ENCODE assay signal across 8 cellular contexts in genomic region chr19:4909897-4910593, GRCh38. TPM values are rescaled to one million over a fixed set of nuclear protein-coding genes. Genes with fewer than 3 reads are reported as not detected.
A peak's percentile ranks its signal among the peaks of the same experiment; 100 is the strongest.
DNase-seq lines count a peak whose midpoint lies in the region; ATAC-seq, FAIRE-seq and TF ChIP-seq lines count a peak whose summit lies in the region.

No MANE protein-coding gene starts in this region.

- DNase-seq in GDM1 (lab: John Stamatoyannopoulos, UW) (peak; percentile 92), NCI-H1436 (lab: John Stamatoyannopoulos, UW) (peak; percentile 94), cardiac muscle cell (ENCODE audit: low read depth in 1 of 2, low spot score in 1 of 2) (peak; percentile 91 to 96), pancreas (peak; percentile 84 to 95 (median 88))
- DNase-seq in activated naive CD8-positive, alpha-beta T cell treated with anti-CD3 and anti-CD28 coated beads, Interleukin-2, amount 10 ng/mL, durations not matched to agents 7 days and 5 days, result peak; percentile 98

- peak overlapping the region; percentile 76 for H3K27ac Mint-ChIP-seq in activated naive CD8-positive, alpha-beta T cell treated with anti-CD3 and anti-CD28 coated beads, Interleukin-2, amount 10 ng/mL, durations not matched to agents 7 days and 5 days

- 0 to 1% methylated on average over 40 to 85 of the region's 85 CpGs for WGBS in pancreas, 2 donors
- under 1% methylated on average over 85 of the region's 85 CpGs for WGBS in thymus

- H3K79me2 ChIP-seq in SU-DHL-6 (ENCODE audit: insufficient read depth, low read length), result peaks cover 49% of the 10 kb centered on the region

- H3K36me3 Mint-ChIP-seq in activated naive CD8-positive, alpha-beta T cell treated with anti-CD3 and anti-CD28 coated beads, Interleukin-2, amount 10 ng/mL, durations not matched to agents 7 days and 5 days, result peaks cover 25% of the 10 kb centered on the region

- peak overlapping the region; percentile 93 for H3K9ac ChIP-seq in SU-DHL-6 (ENCODE audit: low read length)

- H3K4me1 Mint-ChIP-seq in activated naive CD8-positive, alpha-beta T cell treated with anti-CD3 and anti-CD28 coated beads, Interleukin-2, amount 10 ng/mL, durations not matched to agents 7 days and 5 days, result peaks cover 37% of the 10 kb centered on the region

- peak overlapping the region; percentile 94 for H3K4me3 ChIP-seq in SU-DHL-6 (ENCODE audit: insufficient read depth, low read length, poor library complexity, severe bottlenecking)
- H3K4me3 ChIP-seq in cardiac muscle cell, result peak overlapping the region; percentile 52
- peak overlapping the region; percentile 44 to 72 (median 53) for H3K4me3 ChIP-seq in pancreas
- peak overlapping the region; percentile 82 for H3K4me3 ChIP-seq in thymus (ENCODE audit: low read length)

- peaks cover 3% of the 10 kb centered on the region for H3K4me1 ChIP-seq in cardiac muscle cell (ENCODE audit: low read depth)
- peaks cover 0 to 11% (median 9%) of the 10 kb centered on the region in 3 donors for H3K4me1 ChIP-seq in pancreas
- H3K4me1 ChIP-seq in thymus (ENCODE audit: control insufficient read depth, insufficient read depth, low read length), result peaks cover 37% of the 10 kb centered on the region

- ATAC-seq in HG02642 (IDR thresholded peaks at IDR 0.05; ENCODE audit: poor library complexity, unreplicated experiment) (peak; percentile 83), pancreas (peak; percentile 93 to 98 (median 96))
- peak; percentile 79 for ATAC-seq in activated naive CD8-positive, alpha-beta T cell treated with anti-CD3 and anti-CD28 coated beads, Interleukin-2, amount 10 ng/mL, durations not matched to agents 7 days and 5 days (ENCODE audit: low read depth)

- H3K27me3 Mint-ChIP-seq in activated naive CD8-positive, alpha-beta T cell treated with anti-CD3 and anti-CD28 coated beads, Interleukin-2, amount 10 ng/mL, durations not matched to agents 7 days and 5 days, result no peaks in the 10 kb centered on the region

- peak overlapping the region; percentile 82 for H3K4me3 Mint-ChIP-seq in activated naive CD8-positive, alpha-beta T cell treated with anti-CD3 and anti-CD28 coated beads, Interleukin-2, amount 10 ng/mL, durations not matched to agents 7 days and 5 days

- H3K27me3 ChIP-seq in SU-DHL-6 (ENCODE audit: low read length) (no peaks in the 10 kb centered on the region), cardiac muscle cell (no peaks in the 10 kb centered on the region), pancreas (no peaks in the 10 kb centered on the region), thymus (ENCODE audit: control insufficient read depth, insufficient read depth) (no peaks in the 10 kb centered on the region)

- peaks cover 25% of the 10 kb centered on the region for H3F3A ChIP-seq in SU-DHL-6 (ENCODE audit: insufficient read depth)

- TF ChIP-seq CTCF in SU-DHL-6 (IDR thresholded peaks at IDR 0.05; ENCODE audit: insufficient read depth, low read length, poor library complexity, severe bottlenecking) (no peak), cardiac muscle cell (IDR thresholded peaks at IDR 0.05; ENCODE audit: low read depth, low read length) (no peak), pancreas (IDR thresholded peaks at IDR 0.05) (no peak)

- no peak for FAIRE-seq in pancreas (lab: Jason Lieb, UNC)

- POLR2A ChIA-PET in activated naive CD8-positive, alpha-beta T cell treated with anti-CD3 and anti-CD28 coated beads, Interleukin-2, amount 10 ng/mL, durations not matched to agents 7 days and 5 days (lab: Charles Lee), result interaction anchor here (3.3 kb wide), 1 partner anchor 185 kb away, joined by 7 read pairs; the partner anchor contains the start of gene DPP9

- H3K4me2 ChIP-seq in SU-DHL-6 (ENCODE audit: low read depth, low read length, poor library complexity, severe bottlenecking), result peak overlapping the region; percentile 99

- intact Hi-C loops in pancreas (cut with DNase I), result loop anchor here in 1 of 3 donors (5.0 kb wide), 2 partner anchors 38 to 98 kb away; no protein-coding TSS in a partner anchor

- no peaks in the 10 kb centered on the region for H3K9me3 ChIP-seq in SU-DHL-6 (ENCODE audit: insufficient read depth, low read length)
- no peaks in the 10 kb centered on the region for H3K9me3 ChIP-seq in cardiac muscle cell (ENCODE audit: low read depth)
- no peaks in the 10 kb centered on the region for H3K9me3 ChIP-seq in pancreas
- H3K9me3 ChIP-seq in thymus (ENCODE audit: control insufficient read depth), result no peaks in the 10 kb centered on the region

- H2AFZ ChIP-seq in SU-DHL-6 (ENCODE audit: low read depth, low read length, severe bottlenecking), result peak overlapping the region; percentile 80

- peaks cover 13% of the 10 kb centered on the region; the same call in 1 of the 2 replicates for H3K36me3 ChIP-seq in SU-DHL-6 (ENCODE audit: low read length)
- no peaks in the 10 kb centered on the region for H3K36me3 ChIP-seq in cardiac muscle cell
- H3K36me3 ChIP-seq in pancreas, result no peaks in the 10 kb centered on the region
- H3K36me3 ChIP-seq in thymus (ENCODE audit: control insufficient read depth, insufficient read depth), result peaks cover 9% of the 10 kb centered on the region

- H3K27ac ChIP-seq in SU-DHL-6 (ENCODE audit: low read depth, low read length), result peak overlapping the region; percentile 78
- no peak overlapping the region for H3K27ac ChIP-seq in cardiac muscle cell
- H3K27ac ChIP-seq in pancreas, result no peak overlapping the region
- H3K27ac ChIP-seq in thymus (ENCODE audit: low read depth), result no peak overlapping the region

- H4K20me1 ChIP-seq in SU-DHL-6 (ENCODE audit: low read depth, low read length), result 0 out of 2 replicates have a peak, but pooled peaks cover 1% of the 10 kb centered on the region

- no peaks in the 10 kb centered on the region for H3K9me3 Mint-ChIP-seq in activated naive CD8-positive, alpha-beta T cell treated with anti-CD3 and anti-CD28 coated beads, Interleukin-2, amount 10 ng/mL, durations not matched to agents 7 days and 5 days

- H3K9me2 ChIP-seq in SU-DHL-6 (replicated peaks; ENCODE audit: insufficient read depth, low read length), result no peaks in the 10 kb centered on the region

RNA-seq across cellular contexts. Expression of gene UHRF1, which starts 0.7 kb away (rescaled TPM):
- 100 to 1,000 TPM in 1 of 2 experiments, 10 to 100 TPM in 1; 90.8 to 103 TPM for total RNA-seq in activated naive CD8-positive, alpha-beta T cell treated with anti-CD3 and anti-CD28 coated beads, Interleukin-2, amount 10 ng/mL, durations not matched to agents 7 days and 5 days
- total RNA-seq in cardiac muscle cell, result 10.9 and 17.3 TPM in 2 replicates
- polyA plus RNA-seq in cardiac muscle cell, result 10.0 and 17.5 TPM in 2 replicates
- 1 to 10 TPM in 3 of 6 donors, under 1 TPM in 3; 0.28 to 1.7 (median 0.96) TPM for total RNA-seq in pancreas
- under 1 TPM; 0.45 to 0.84 TPM for polyA plus RNA-seq in pancreas
- polyA plus RNA-seq in thymus, result 4.3 TPM

RNA-seq across cellular contexts. Expression of gene ARRDC5, which starts 7.3 kb away (rescaled TPM):
- 1 to 10 TPM; 7.5 to 8.8 TPM for total RNA-seq in activated naive CD8-positive, alpha-beta T cell treated with anti-CD3 and anti-CD28 coated beads, Interleukin-2, amount 10 ng/mL, durations not matched to agents 7 days and 5 days
- total RNA-seq in cardiac muscle cell, result not detected in 2 replicates
- polyA plus RNA-seq in cardiac muscle cell, result not detected in 2 replicates
- total RNA-seq in pancreas, result under 1 TPM in 3 of 6 donors, not detected in 3; 0.12 to 0.15 (median 0.14) TPM
- under 1 TPM in 1 of 2 donors, not detected in 1; 0.09 TPM for polyA plus RNA-seq in pancreas
- polyA plus RNA-seq in thymus, result 3.0 TPM

RNA-seq across cellular contexts. Expression of gene PLIN3, which starts 42.6 kb away (rescaled TPM):
- total RNA-seq in activated naive CD8-positive, alpha-beta T cell treated with anti-CD3 and anti-CD28 coated beads, Interleukin-2, amount 10 ng/mL, durations not matched to agents 7 days and 5 days, result 10 to 100 TPM; 22.8 to 25.5 TPM
- 114 and 147 TPM in 2 replicates for total RNA-seq in cardiac muscle cell
- 108 and 144 TPM in 2 replicates for polyA plus RNA-seq in cardiac muscle cell
- total RNA-seq in pancreas, result 10 to 100 TPM in 5 of 6 donors, 1 to 10 TPM in 1; 9.3 to 27.5 (median 13.0) TPM
- 10 to 100 TPM in 1 of 2 donors, 1 to 10 TPM in 1; 9.6 to 34.2 TPM for polyA plus RNA-seq in pancreas
- 45.8 TPM for polyA plus RNA-seq in thymus

RNA-seq across cellular contexts. Expression of gene KDM4B, which starts 58.9 kb away (rescaled TPM):
- 10 to 100 TPM; 55.9 to 60.8 TPM for total RNA-seq in activated naive CD8-positive, alpha-beta T cell treated with anti-CD3 and anti-CD28 coated beads, Interleukin-2, amount 10 ng/mL, durations not matched to agents 7 days and 5 days
- 58.5 and 90.6 TPM in 2 replicates for total RNA-seq in cardiac muscle cell
- 74.6 and 79.5 TPM in 2 replicates for polyA plus RNA-seq in cardiac muscle cell
- total RNA-seq in pancreas, result 10 to 100 TPM; 13.8 to 22.7 (median 18.5) TPM
- 10 to 100 TPM; 15.0 to 24.0 TPM for polyA plus RNA-seq in pancreas
- polyA plus RNA-seq in thymus, result 24.6 TPM
